Comparison of ENCODE assay signal across 10 cellular contexts in genomic region chr19:29329460-29330134, GRCh38.
A peak's percentile ranks its signal among the peaks of the same experiment; 100 is the strongest.
DNase-seq lines count a peak whose midpoint lies in the region; ATAC-seq and TF ChIP-seq lines count a peak whose summit lies in the region.
"Had no signal": no experiment of that assay in that cellular context is flagged by ENCODE, and none has a peak within 500 bp of the region (broad histone marks: within the 10 kb centered on the region; RNA-seq: fewer than 3 reads in every experiment).

No MANE protein-coding gene starts in this region.

- DNase-seq in ELF-1 (ENCODE audit: low read depth, low spot score) (peak; percentile 74), HuH-7 (ENCODE audit: low spot score) (peak; percentile 29), left lobe of liver (ENCODE audit: low spot score) (no peak), amniotic stem cell (lab: John Stamatoyannopoulos, UW) (no peak)
- DNase-seq: NCI-H526 treated with DMSO at 0.1 percent for 48 hours, small intestine, uterus had no signal

- ATAC-seq in SK-N-SH treated with all-trans-retinoic acid at 6 μM for 48 hours = peak; percentile 40; the same call in 1 of the 3 replicates
- ATAC-seq in left lobe of liver = peak; percentile 59
- no peak for ATAC-seq in HG03565 (IDR thresholded peaks at IDR 0.05; ENCODE audit: unreplicated experiment)
- no peak for ATAC-seq in GM18498 (IDR thresholded peaks at IDR 0.05; ENCODE audit: unreplicated experiment)

TF ChIP-seq in SK-N-SH treated with all-trans-retinoic acid at 6 μM for 48 hours, 23 proteins besides CTCF, POLR2A, EP300 and RAD21:
- TF ChIP-seq CSDC2 (CRISPR knock-in tag; IDR thresholded peaks at IDR 0.05) = peak; percentile 60; the same call in 1 of the 2 replicates
- no peak for TF ChIP-seq BACH2 (CRISPR knock-in tag; IDR thresholded peaks at IDR 0.05; ENCODE audit: borderline replicate concordance)
TF ChIP-seq in SK-N-SH treated with all-trans-retinoic acid at 6 μM for 48 hours: peak in this region for 1.

Comparison
In these comparisons a context has a peak if more than half of its experiments do, and no peak if none do; other contexts are left out.
1. DNase-seq: peak in ELF-1 (single experiment) and HuH-7 (single experiment); none in left lobe of liver (single experiment) and amniotic stem cell (single experiment).
2. ATAC-seq: peak in SK-N-SH treated with all-trans-retinoic acid at 6 μM for 48 hours (single experiment) and left lobe of liver (single experiment); none in HG03565 (single experiment) and GM18498 (single experiment).